ENCODE assay signal across 9 cellular contexts in the genomic region with DNA sequence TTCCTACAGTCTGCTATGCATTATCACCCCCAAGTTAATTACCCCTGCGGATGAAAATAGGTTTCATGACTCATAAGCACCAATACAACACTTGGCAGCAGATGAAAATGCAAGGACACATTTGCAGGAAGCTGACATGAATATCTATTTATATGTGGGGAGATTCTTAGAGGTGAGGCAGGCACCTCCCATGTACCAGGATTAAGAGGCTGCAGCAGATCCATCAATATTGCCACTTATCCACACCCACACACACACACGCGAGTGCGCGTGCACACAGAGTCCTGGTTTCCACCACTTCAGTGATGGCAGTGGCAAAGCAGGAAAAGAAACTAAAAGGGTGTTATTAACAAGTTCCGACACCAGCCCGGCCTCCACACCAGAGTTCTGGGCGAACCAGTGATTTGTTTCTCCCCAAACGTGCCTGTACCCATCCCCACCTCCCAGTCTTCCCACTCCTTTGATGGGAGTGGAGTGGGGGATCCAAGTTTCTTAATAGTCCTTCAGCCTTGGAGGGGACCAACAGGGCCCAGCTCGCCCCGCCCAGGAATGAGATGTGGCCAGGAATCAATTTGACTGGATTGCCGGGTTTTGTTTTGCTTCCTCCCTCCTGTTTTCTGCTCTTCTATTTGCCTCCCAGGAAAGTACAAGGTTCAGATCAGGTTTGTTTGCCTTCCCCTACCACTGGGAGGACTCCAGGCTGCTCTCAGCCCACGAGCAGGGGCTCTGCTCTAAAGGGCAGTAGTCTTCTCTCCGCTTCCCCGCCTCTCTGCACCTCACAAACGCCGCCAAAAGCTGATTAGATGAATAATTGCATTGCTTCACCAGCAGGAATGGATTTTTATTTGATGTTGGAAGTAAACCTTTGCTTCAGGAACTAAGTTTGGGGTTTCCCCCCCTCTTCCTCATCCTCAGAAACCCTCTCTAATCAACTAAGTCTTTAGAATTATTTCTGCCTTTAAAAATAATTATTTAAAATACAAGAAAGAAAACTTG. TPM values are rescaled to one million over a fixed set of nuclear protein-coding genes. Genes with fewer than 3 reads are reported as not detected.
DNase-seq lines count a peak whose midpoint lies in the region; ATAC-seq, FAIRE-seq and TF ChIP-seq lines count a peak whose summit lies in the region.
"Had no signal": no experiment of that assay in that cellular context is flagged by ENCODE, and none has a peak within 500 bp of the region (broad histone marks: within the 10 kb centered on the region; RNA-seq: fewer than 3 reads in every experiment).

No MANE protein-coding gene starts in this region.

- peak overlapping the region; percentile 74 for H3K14ac ChIP-seq in IMR-90 (replicated peaks; ENCODE audit: low read depth, low read length)

- H3K9ac ChIP-seq in IMR-90 (ENCODE audit: low read depth, low read length), result peak overlapping the region; percentile 74

- no peak for ATAC-seq in IMR-90 (ENCODE audit: low read depth)
- ATAC-seq in pancreas, result peak; percentile 51 to 74 (median 66)
- ATAC-seq in GM18498 (IDR thresholded peaks at IDR 0.05; ENCODE audit: unreplicated experiment), result no peak

- dilution Hi-C loops in IMR-90 (cut with HindIII; ENCODE audit: low sequenced_read_pairs, unreplicated experiment), result no loop called here

- peak overlapping the region; percentile 92 for H3K4me2 ChIP-seq in IMR-90 (ENCODE audit: low read depth, low read length)

- H3K27ac ChIP-seq in IMR-90 (ENCODE audit: insufficient read depth, low read length) (peak overlapping the region; percentile 52; the same call in 1 of the 2 replicates), pancreas (peak overlapping the region; percentile 43 to 100 (median 85))

- H3K27me3 ChIP-seq in IMR-90 (ENCODE audit: control insufficient read depth, insufficient read depth, low read length) (no peaks in the 10 kb centered on the region), pancreas (no peaks in the 10 kb centered on the region)

- 43% methylated on average over 5 of the region's 17 CpGs; no CpG with 5 or more reads in 1 of the 2 experiments for WGBS in IMR-90 (ENCODE audit: extremely low coverage in 2 of 2, insufficient read length in 1 of 2), 2 experiments
- 5 to 6% methylated on average over 17 of the region's 17 CpGs for WGBS in pancreas, 2 donors

- peak overlapping the region; percentile 69 for H3K23ac ChIP-seq in IMR-90 (ENCODE audit: low read depth, low read length)

- H3K9me3 Mint-ChIP-seq in activated CD4-positive, alpha-beta memory T cell treated with anti-CD3 and anti-CD28 coated beads, Interleukin-2, amount 10 ng/mL, durations not matched to agents 7 days and 5 days, result no peaks in the 10 kb centered on the region

- H4K5ac ChIP-seq in IMR-90 (ENCODE audit: low read depth, low read length), result peak overlapping the region; percentile 7; the same call in 1 of the 2 replicates

- peak overlapping the region; percentile 84 for H3K27ac Mint-ChIP-seq in activated CD4-positive, alpha-beta memory T cell treated with anti-CD3 and anti-CD28 coated beads, Interleukin-2, amount 10 ng/mL, durations not matched to agents 7 days and 5 days

- H3K4me3 ChIP-seq in AG10803 (ENCODE audit: low read length), result peak overlapping the region; percentile 89
- H3K4me3 ChIP-seq in IMR-90 (ENCODE audit: insufficient read depth, low read depth, low read length), result peak overlapping the region; percentile 11; the same call in 1 of the 2 replicates
- H3K4me3 ChIP-seq in fibroblast of villous mesenchyme (ENCODE audit: low read depth, low read length), result peak overlapping the region; percentile 88
- peak overlapping the region in 3 of 4 donors; percentile 18 to 88 (median 85) for H3K4me3 ChIP-seq in pancreas
- H3K4me3 ChIP-seq: HAP-1 had no signal

- peak overlapping the region; percentile 51 for H2BK5ac ChIP-seq in IMR-90 (ENCODE audit: low read depth, low read length, poor library complexity, severe bottlenecking)

- peaks cover 27% of the 10 kb centered on the region for H3K36me3 ChIP-seq in IMR-90 (ENCODE audit: control insufficient read depth, insufficient read depth, low read length)
- H3K36me3 ChIP-seq in pancreas, result no peaks in the 10 kb centered on the region

- peak overlapping the region; percentile 30; the same call in 1 of the 2 replicates for H2BK120ac ChIP-seq in IMR-90 (ENCODE audit: low read depth, low read length)

- no peaks in the 10 kb centered on the region for H3K27me3 Mint-ChIP-seq in activated CD4-positive, alpha-beta memory T cell treated with anti-CD3 and anti-CD28 coated beads, Interleukin-2, amount 10 ng/mL, durations not matched to agents 7 days and 5 days

- H4K20me1 ChIP-seq in IMR-90 (ENCODE audit: insufficient read depth, low read length), result peaks cover 39% of the 10 kb centered on the region

- TF ChIP-seq POLR2A in IMR-90 (IDR thresholded peaks at IDR 0.05; ENCODE audit: low read depth, low read length), result no peak; the same call in none of the 2 replicates

- TF ChIP-seq CTCF in AG10803 (conservative IDR thresholded peaks at IDR 0.05; ENCODE audit: low read length) (peak; percentile 50), IMR-90 (conservative IDR thresholded peaks at IDR 0.05; ENCODE audit: low read depth, low read length) (peak; percentile 33; the same call in 1 of the 2 replicates), fibroblast of villous mesenchyme (IDR thresholded peaks at IDR 0.05; ENCODE audit: insufficient read depth, low read depth, low read length) (peak; percentile 35), pancreas (IDR thresholded peaks at IDR 0.05) (peak in 2 of 4 donors; percentile 5 to 29)

- H3K9me3 ChIP-seq in IMR-90 (ENCODE audit: control insufficient read depth, insufficient read depth, low read length), result no peaks in the 10 kb centered on the region
- no peaks in the 10 kb centered on the region for H3K9me3 ChIP-seq in pancreas
- H3K9me3 ChIP-seq: HAP-1 had no signal

- peaks cover 31% of the 10 kb centered on the region for H3K36me3 Mint-ChIP-seq in activated CD4-positive, alpha-beta memory T cell treated with anti-CD3 and anti-CD28 coated beads, Interleukin-2, amount 10 ng/mL, durations not matched to agents 7 days and 5 days (ENCODE audit: low read depth)

- peak overlapping the region; percentile 37; the same call in 1 of the 2 replicates for H2AK5ac ChIP-seq in IMR-90 (ENCODE audit: low read depth, low read length)

- peak overlapping the region; percentile 65 for H3K4ac ChIP-seq in IMR-90 (ENCODE audit: low read depth, low read length)

- peak overlapping the region; percentile 61 for H3K4me3 Mint-ChIP-seq in activated CD4-positive, alpha-beta memory T cell treated with anti-CD3 and anti-CD28 coated beads, Interleukin-2, amount 10 ng/mL, durations not matched to agents 7 days and 5 days

- FAIRE-seq in pancreas (lab: Jason Lieb, UNC), result no peak

- peak; percentile 40 for DNase-seq in AG10803 (ENCODE audit: low read depth)
- peak; percentile 38 for DNase-seq in IMR-90
- DNase-seq in activated CD4-positive, alpha-beta memory T cell treated with anti-CD3 and anti-CD28 coated beads, Interleukin-2, amount 10 ng/mL, durations not matched to agents 7 days and 5 days, result peak; percentile 38
- peak; percentile 63 for DNase-seq in fibroblast of villous mesenchyme (ENCODE audit: low read depth)
- DNase-seq in pancreas, result peak in 4 of 6 donors; percentile 76 to 86 (median 79)
- DNase-seq in OCI-M2 (lab: John Stamatoyannopoulos, UW; ENCODE audit: unreplicated experiment), result no peak
- no peak for DNase-seq in NCI-H524 treated with DMSO at 0.1 percent for 48 hours (lab: John Stamatoyannopoulos, UW)

- CTCF ChIA-PET in IMR-90 (lab: Yijun Ruan, JAX), result interaction anchor here (0.8 to 5.6 kb wide), 5 partner anchors 41 to 148 kb away, joined by 4 to 25 read pairs (median 5); no protein-coding TSS in a partner anchor
- CTCF ChIA-PET in activated CD4-positive, alpha-beta memory T cell treated with anti-CD3 and anti-CD28 coated beads, Interleukin-2, amount 10 ng/mL, durations not matched to agents 7 days and 5 days (lab: Charles Lee), result interaction anchor here (0.7 to 4.0 kb wide), 17 partner anchors 11 to 150 kb away, joined by 3 to 32 read pairs (median 4); no protein-coding TSS in a partner anchor

- peaks cover 3% of the 10 kb centered on the region; the same call in 1 of the 2 replicates for H3K9me1 ChIP-seq in IMR-90 (ENCODE audit: insufficient read depth, low read length)

- H3K4me1 Mint-ChIP-seq in activated CD4-positive, alpha-beta memory T cell treated with anti-CD3 and anti-CD28 coated beads, Interleukin-2, amount 10 ng/mL, durations not matched to agents 7 days and 5 days, result peaks cover 46% of the 10 kb centered on the region

- intact Hi-C loops in IMR-90 (cut with micrococcal nuclease) (loop anchor here (1.0 kb wide), 3 partner anchors 30 to 110 kb away; no protein-coding TSS in a partner anchor), pancreas (cut with DNase I) (loop anchor here in 2 of 3 donors (5.0 to 10.0 kb wide), 2 partner anchors 66 to 68 kb away; no protein-coding TSS in a partner anchor)

- H2AFZ ChIP-seq in IMR-90 (replicated peaks; ENCODE audit: low read length, poor library complexity), result peak overlapping the region; percentile 2

- TF ChIP-seq RAD21 in IMR-90 (IDR thresholded peaks at IDR 0.05; ENCODE audit: low read length), result peak; percentile 39

- H3K79me1 ChIP-seq in IMR-90 (ENCODE audit: low read depth in 1 of 2, low read length in 2 of 2), result peaks cover 0 to 30% of the 10 kb centered on the region in 2 experiments; a peak in 3 of 4 replicates

- POLR2A ChIA-PET in IMR-90 (lab: Charles Lee; ENCODE audit: unreplicated experiment), result interaction anchor here (0.6 to 2.1 kb wide), 11 partner anchors 11 to 107 kb away, joined by 3 to 8 read pairs (median 4); no protein-coding TSS in a partner anchor
- POLR2A ChIA-PET in activated CD4-positive, alpha-beta memory T cell treated with anti-CD3 and anti-CD28 coated beads, Interleukin-2, amount 10 ng/mL, durations not matched to agents 7 days and 5 days (lab: Charles Lee), result interaction anchor here (0.8 to 13.6 kb wide), 11 partner anchors 10 to 76 kb away, joined by 3 to 229 read pairs (median 6); no protein-coding TSS in a partner anchor

- H4K8ac ChIP-seq in IMR-90 (ENCODE audit: low read depth in 2 of 2, low read length in 2 of 2), result peak overlapping the region in 1 of 2 experiments; percentile 46; a peak in 1 of 4 replicates

- no TSS peak for BruUV-seq in IMR-90 (replicated peaks; lab: Mats Ljungman, UMichigan)

- H3K18ac ChIP-seq in IMR-90 (ENCODE audit: low read depth, low read length), result peak overlapping the region; percentile 45; the same call in 1 of the 2 replicates

- H4K91ac ChIP-seq in IMR-90 (ENCODE audit: insufficient read depth, low read depth, low read length), result peak overlapping the region; percentile 33

- peak overlapping the region; percentile 19 for H2AK9ac ChIP-seq in IMR-90 (replicated peaks; ENCODE audit: low read depth, low read length, poor library complexity)

- peak overlapping the region; percentile 35; the same call in 1 of the 2 replicates for H3K56ac ChIP-seq in IMR-90 (ENCODE audit: extremely low read depth, insufficient read depth, low read length)

- H2BK15ac ChIP-seq in IMR-90 (ENCODE audit: low read depth, low read length), result no peak overlapping the region

- 0 out of 2 replicates have a peak overlapping the region, but pooled peaks have one; percentile 24 for H2BK20ac ChIP-seq in IMR-90 (ENCODE audit: low read depth, low read length)

- in situ Hi-C loops in IMR-90 (cut with MboI; ENCODE audit: low sequenced_read_pairs), result loop anchor here (5.0 kb wide), 1 partner anchor 111 kb away; no protein-coding TSS in a partner anchor

- H3K4me1 ChIP-seq in IMR-90 (ENCODE audit: control insufficient read depth, insufficient read depth, low read length), result peaks cover 10% of the 10 kb centered on the region
- H3K4me1 ChIP-seq in pancreas, result peaks cover 14 to 29% (median 24%) of the 10 kb centered on the region in 3 donors

RNA-seq across cellular contexts. Expression of a gene that starts 5.2 kb away (rescaled TPM):
- total RNA-seq in IMR-90 (2012; rRNA removed) (6.3 and 8.9 TPM in 2 replicates), fibroblast of villous mesenchyme (40.2 and 44.1 TPM in 2 replicates), pancreas (10 to 100 TPM; 15.4 to 32.2 (median 25.5) TPM)
- polyA plus RNA-seq in IMR-90 (2012; rRNA removed) (14.5 and 15.8 TPM in 2 replicates), pancreas (10 to 100 TPM in 1 of 2 donors, 1 to 10 TPM in 1; 6.2 to 13.7 TPM)
- 13.2 and 35.9 TPM in 2 replicates for polyA plus RNA-seq in IMR-90 (2012; cell fraction: cytosol; rRNA removed)
- 24.7 and 36.8 TPM in 2 replicates for polyA plus RNA-seq in IMR-90 (2012; cell fraction: nucleus; rRNA removed; ENCODE audit: low replicate concordance)
- total RNA-seq in activated CD4-positive, alpha-beta memory T cell treated with anti-CD3 and anti-CD28 coated beads, Interleukin-2, amount 10 ng/mL, durations not matched to agents 7 days and 5 days, result 10 to 100 TPM; 39.0 to 39.3 TPM

Comparison
In these comparisons a context has a peak if more than half of its experiments do, and no peak if none do; other contexts are left out.
1. DNase-seq: peak in AG10803 (single experiment), IMR-90 (single experiment), activated CD4-positive, alpha-beta memory T cell treated with anti-CD3 and anti-CD28 coated beads, Interleukin-2, amount 10 ng/mL, durations not matched to agents 7 days and 5 days (single experiment), fibroblast of villous mesenchyme (single experiment) and pancreas (4 of 6); none in OCI-M2 (single experiment) and NCI-H524 treated with DMSO at 0.1 percent for 48 hours (single experiment).
2. H3K4me3 ChIP-seq: peak in every context shown above with its lines; median percentile 89 in AG10803; 88 in fibroblast of villous mesenchyme; 85 in pancreas; 11 in IMR-90.
3. ATAC-seq: peak in pancreas (4 of 4); none in IMR-90 (single experiment) and GM18498 (single experiment).